In the genomic region with DNA sequence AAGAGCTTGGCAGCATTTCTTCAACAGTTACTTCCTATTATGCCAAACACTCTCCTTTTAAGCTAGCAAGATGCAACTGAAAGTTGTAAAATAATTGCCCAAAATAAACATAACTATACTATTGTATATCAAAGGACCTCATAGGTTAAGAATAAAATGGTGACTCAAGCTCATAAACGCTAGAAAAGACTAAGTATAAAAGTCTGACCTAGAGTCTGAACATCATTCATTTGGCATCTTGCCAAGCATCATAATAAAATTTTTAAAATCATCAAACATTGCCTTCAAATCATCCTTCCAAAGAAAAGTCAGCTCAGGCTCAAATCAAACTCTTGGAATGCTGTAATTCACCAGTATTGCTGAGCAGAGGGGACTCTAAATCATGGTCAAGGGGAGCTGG, we compare ENCODE assay signal across 13 cellular contexts.
DNase-seq lines count a peak whose midpoint lies in the region; ATAC-seq, FAIRE-seq and TF ChIP-seq lines count a peak whose summit lies in the region.
"Had no signal": no experiment of that assay in that cellular context is flagged by ENCODE, and none has a peak within 500 bp of the region (broad histone marks: within the 10 kb centered on the region; RNA-seq: fewer than 3 reads in every experiment).

No MANE protein-coding gene starts in this region.

- H2BK15ac ChIP-seq in IMR-90 (ENCODE audit: low read depth, low read length) = no peak overlapping the region

- in situ Hi-C loops in IMR-90 (cut with MboI; ENCODE audit: low sequenced_read_pairs) (no loop called here), K562 (cut with MboI) (no loop called here)

- TF ChIP-seq CTCF in IMR-90 (conservative IDR thresholded peaks at IDR 0.05; ENCODE audit: low read depth, low read length) (no peak), K562 (IDR thresholded peaks at IDR 0.05 in 2 of 3, conservative IDR thresholded peaks at IDR 0.05 in 1 of 3; ENCODE audit: insufficient read depth in 2 of 3, low read depth in 1 of 3, low read length in 3 of 3) (no peak), osteoblast (IDR thresholded peaks at IDR 0.05; ENCODE audit: extremely low read depth, low read depth, low read length) (no peak)

- H2AK5ac ChIP-seq in IMR-90 (ENCODE audit: low read depth, low read length) = no peak overlapping the region

- no peak overlapping the region for H4K8ac ChIP-seq in IMR-90 (ENCODE audit: low read depth in 2 of 2, low read length in 2 of 2)

- no peaks in the 10 kb centered on the region for H4K20me1 ChIP-seq in IMR-90 (ENCODE audit: insufficient read depth, low read length)
- no peaks in the 10 kb centered on the region for H4K20me1 ChIP-seq in K562 (replicated peaks; ENCODE audit: control insufficient read depth, insufficient read depth, low read length)
- H4K20me1 ChIP-seq in osteoblast (ENCODE audit: insufficient read depth, low read length) = no peaks in the 10 kb centered on the region

- no peak overlapping the region for H3K56ac ChIP-seq in IMR-90 (ENCODE audit: extremely low read depth, insufficient read depth, low read length)

- H3K18ac ChIP-seq in IMR-90 (ENCODE audit: low read depth, low read length) = no peak overlapping the region

- H3K36me3 ChIP-seq in IMR-90 (ENCODE audit: control insufficient read depth, insufficient read depth, low read length) (no peaks in the 10 kb centered on the region), K562 (ENCODE audit: control insufficient read depth, insufficient read depth, low read length) (no peaks in the 10 kb centered on the region), osteoblast (ENCODE audit: insufficient read depth, low read length) (no peaks in the 10 kb centered on the region)

- H2BK120ac ChIP-seq in IMR-90 (ENCODE audit: low read depth, low read length) = no peak overlapping the region

- DNase-seq in EH (ENCODE audit: low read depth) (peak; percentile 73), IMR-90 (no peak), K562 (ENCODE audit: extremely low read depth in 1 of 4, low spot score in 3 of 4) (no peak), osteoblast (ENCODE audit: insufficient read length, low spot score, missing footprints) (no peak), CD1c-positive myeloid dendritic cell (ENCODE audit: extremely low spot score) (no peak)
- DNase-seq: DMS53, H7 had no signal

- CTCF ChIA-PET in IMR-90 (lab: Yijun Ruan, JAX) = no interaction called here
- CTCF ChIA-PET in K562 (lab: Yijun Ruan, JAX; ENCODE audit: low intra/inter-chr PET ratio) = no interaction called here

- TF ChIP-seq POLR2A in IMR-90 (IDR thresholded peaks at IDR 0.05; ENCODE audit: low read depth, low read length) (no peak), K562 (conservative IDR thresholded peaks at IDR 0.05) (no peak)

- H3K27ac ChIP-seq in IMR-90 (ENCODE audit: insufficient read depth, low read length) = no peak overlapping the region
- no peak overlapping the region for H3K27ac ChIP-seq in K562 (ENCODE audit: extremely low read depth, low read depth, low read length)
- peak overlapping the region; percentile 2 for H3K27ac ChIP-seq in osteoblast (ENCODE audit: low read depth, low read length)

- H3K79me2 ChIP-seq in K562 (ENCODE audit: control insufficient read depth, insufficient read depth, low read length) (no peaks in the 10 kb centered on the region), osteoblast (ENCODE audit: insufficient read depth, low read length) (no peaks in the 10 kb centered on the region)

- TF ChIP-seq EP300 in K562 (IDR thresholded peaks at IDR 0.05; ENCODE audit: low read length) = no peak

- H3K79me1 ChIP-seq in IMR-90 (ENCODE audit: low read depth in 1 of 2, low read length in 2 of 2) = no peaks in the 10 kb centered on the region

- H3K4me2 ChIP-seq in IMR-90 (ENCODE audit: low read depth, low read length) (no peak overlapping the region), K562 (ENCODE audit: insufficient read depth, low read length) (no peak overlapping the region), osteoblast (ENCODE audit: insufficient read depth, low read length) (no peak overlapping the region)
- H3K4me2 ChIP-seq: GM23338 had no signal

- no peak overlapping the region for H3K4me3 ChIP-seq in IMR-90 (ENCODE audit: insufficient read depth, low read depth, low read length)
- no peak overlapping the region for H3K4me3 ChIP-seq in K562
- no peak overlapping the region for H3K4me3 ChIP-seq in osteoblast (ENCODE audit: insufficient read depth, low read length)
- H3K4me3 ChIP-seq: GM12878, GM23338 had no signal

- H2BK20ac ChIP-seq in IMR-90 (ENCODE audit: low read depth, low read length) = no peak overlapping the region

- intact Hi-C loops in IMR-90 (cut with micrococcal nuclease) = loop anchor here (5.0 kb wide), 1 partner anchor 333 kb away; a partner anchor contains a TSS
- intact Hi-C loops in K562 (cut with micrococcal nuclease) = no loop called here

- no peak overlapping the region for H3K23ac ChIP-seq in IMR-90 (ENCODE audit: low read depth, low read length)

- ATAC-seq in IMR-90 (ENCODE audit: low read depth) (no peak), K562 (no peak), GM19395 (IDR thresholded peaks at IDR 0.05; ENCODE audit: unreplicated experiment) (no peak)
- no peak for ATAC-seq in activated CD4-positive, CD25-positive, alpha-beta regulatory T cell treated with anti-CD3 and anti-CD28 coated beads, Interleukin-2, amount 50 U/mL, for 24 hours
- ATAC-seq: GM12878, GM23338 had no signal

- H3K9me1 ChIP-seq in IMR-90 (ENCODE audit: insufficient read depth, low read length) = peaks cover 4% of the 10 kb centered on the region; the same call in 1 of the 2 replicates
- H3K9me1 ChIP-seq in K562 (ENCODE audit: control insufficient read depth, insufficient read depth, low read length) = no peaks in the 10 kb centered on the region

- H3K9ac ChIP-seq in IMR-90 (ENCODE audit: low read depth, low read length) = no peak overlapping the region
- H3K9ac ChIP-seq in K562 (ENCODE audit: insufficient read depth in 1 of 2, low read depth in 2 of 2, low read length in 2 of 2) = no peak overlapping the region

- TF ChIP-seq RAD21 in IMR-90 (IDR thresholded peaks at IDR 0.05; ENCODE audit: low read length) (no peak), K562 (CRISPR knock-in tag; conservative IDR thresholded peaks at IDR 0.05 in 1 of 2, IDR thresholded peaks at IDR 0.05 in 1 of 2) (no peak)

- no peak overlapping the region for H2BK5ac ChIP-seq in IMR-90 (ENCODE audit: low read depth, low read length, poor library complexity, severe bottlenecking)

- no peaks in the 10 kb centered on the region for H3K27me3 ChIP-seq in IMR-90 (ENCODE audit: control insufficient read depth, insufficient read depth, low read length)
- H3K27me3 ChIP-seq in K562 (ENCODE audit: control insufficient read depth in 2 of 2, insufficient read depth in 2 of 2, low read length in 2 of 2) = no peaks in the 10 kb centered on the region
- H3K27me3 ChIP-seq in osteoblast (ENCODE audit: insufficient read depth, low read length) = no peaks in the 10 kb centered on the region

- no TSS peak for BruUV-seq in IMR-90 (replicated peaks; lab: Mats Ljungman, UMichigan)
- no TSS peak for BruUV-seq in K562 (replicated peaks; lab: Mats Ljungman, UMichigan)

- H2AFZ ChIP-seq in IMR-90 (replicated peaks; ENCODE audit: low read length, poor library complexity) (no peak overlapping the region), K562 (ENCODE audit: low read depth, low read length) (no peak overlapping the region), osteoblast (ENCODE audit: low read length) (no peak overlapping the region)
- H2AFZ ChIP-seq: GM23338 had no signal

- POLR2A ChIA-PET in IMR-90 (lab: Charles Lee; ENCODE audit: unreplicated experiment) = no interaction called here
- POLR2A ChIA-PET in K562 (lab: Yijun Ruan, JAX) = no interaction called here

- H3K4me1 ChIP-seq in IMR-90 (ENCODE audit: control insufficient read depth, insufficient read depth, low read length) (peaks cover 5% of the 10 kb centered on the region; the same call in 1 of the 2 replicates), K562 (replicated peaks in 1 of 2; ENCODE audit: control insufficient read depth in 2 of 2, insufficient read depth in 2 of 2, low read length in 2 of 2) (no peaks in the 10 kb centered on the region), osteoblast (ENCODE audit: insufficient read depth, low read length) (peaks cover 31% of the 10 kb centered on the region)

- no peak overlapping the region for H2AK9ac ChIP-seq in IMR-90 (replicated peaks; ENCODE audit: low read depth, low read length, poor library complexity)

- FAIRE-seq in K562 (lab: Jason Lieb, UNC) = no peak
- FAIRE-seq: A204.1, GM12878, GM18507 had no signal

- H3K9me3 ChIP-seq in IMR-90 (ENCODE audit: control insufficient read depth, insufficient read depth, low read length) (no peaks in the 10 kb centered on the region), K562 (replicated peaks; ENCODE audit: control insufficient read depth, insufficient read depth, low read depth, low read length) (no peaks in the 10 kb centered on the region), osteoblast (ENCODE audit: low read depth, low read length) (no peaks in the 10 kb centered on the region)

- peak overlapping the region; percentile 37; the same call in 1 of the 2 replicates for H3K4ac ChIP-seq in IMR-90 (ENCODE audit: low read depth, low read length)

- 0 out of 2 replicates have a peak overlapping the region, but pooled peaks have one; percentile 21 for H4K91ac ChIP-seq in IMR-90 (ENCODE audit: insufficient read depth, low read depth, low read length)

- dilution Hi-C loops in IMR-90 (cut with HindIII; ENCODE audit: low sequenced_read_pairs, unreplicated experiment) = no loop called here

- no peak overlapping the region; the same call in 1 of the 2 replicates for H4K5ac ChIP-seq in IMR-90 (ENCODE audit: low read depth, low read length)

- H3K14ac ChIP-seq in IMR-90 (replicated peaks; ENCODE audit: low read depth, low read length) = 0 out of 2 replicates have a peak overlapping the region, but pooled peaks have one; percentile 69

- no CpG with 5 or more reads among the region's 1 CpG for WGBS in IMR-90 (ENCODE audit: extremely low coverage in 2 of 2, insufficient read length in 1 of 2), 2 experiments
- WGBS in K562 (ENCODE audit: insufficient coverage, low coverage, missing lambda C conversion rate) = 0% methylated on average over 1 of the region's 1 CpG

TF ChIP-seq in IMR-90, 13 proteins besides CTCF, POLR2A, EP300 and RAD21 (continues in another document):
- TF ChIP-seq MXI1 (IDR thresholded peaks at IDR 0.05; ENCODE audit: borderline replicate concordance, low read depth, low read length) = no peak
- TF ChIP-seq NFE2L2 (IDR thresholded peaks at IDR 0.05; ENCODE audit: low read depth, low read length) = no peak

TF ChIP-seq in K562, 482 proteins besides CTCF, POLR2A, EP300 and RAD21:
- TF ChIP-seq NFIC (IDR thresholded peaks at IDR 0.05) (peak; percentile 91), NFIX (CRISPR knock-in tag; IDR thresholded peaks at IDR 0.05; ENCODE audit: low read depth) (peak; percentile 89), HEY1 (CRISPR knock-in tag; IDR thresholded peaks at IDR 0.05; ENCODE audit: borderline replicate concordance) (no peak)
